18 cellular contexts compared by ENCODE assay signal in the genomic region with DNA sequence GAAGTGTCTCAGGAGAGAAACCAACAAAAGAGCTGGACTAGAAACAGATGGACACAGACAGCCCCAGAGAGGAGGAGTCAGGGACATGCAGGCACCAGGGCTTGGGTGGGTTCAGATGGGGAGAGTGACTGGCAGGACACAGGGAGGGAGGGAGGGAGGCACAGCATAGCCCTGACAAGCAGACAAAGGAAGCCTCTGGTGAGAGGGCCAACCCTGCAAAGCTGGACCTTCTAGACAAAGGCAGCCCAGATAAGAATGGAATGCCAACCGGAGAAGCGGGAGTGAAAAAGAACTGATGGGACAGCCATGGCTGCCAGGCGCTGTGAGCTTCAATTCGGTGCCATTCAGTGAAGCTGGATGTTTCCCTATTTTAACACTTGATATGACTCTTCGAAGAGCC.
DNase-seq lines count a peak whose midpoint lies in the region; TF ChIP-seq lines count a peak whose summit lies in the region.
"Had no signal": no experiment of that assay in that cellular context is flagged by ENCODE, and none has a peak within 500 bp of the region (broad histone marks: within the 10 kb centered on the region; RNA-seq: fewer than 3 reads in every experiment).

No MANE protein-coding gene starts in this region.

- H3K27ac ChIP-seq in WERI-Rb-1 (no peak overlapping the region), sigmoid colon (no peak overlapping the region)
- H3K27ac ChIP-seq: RWPE1, SJCRH30 had no signal

- peaks cover 18% of the 10 kb centered on the region for H3K4me1 Mint-ChIP-seq in neural crest cell

- no peaks in the 10 kb centered on the region for H3K9me3 ChIP-seq in WERI-Rb-1 (ENCODE audit: severe bottlenecking)
- no peaks in the 10 kb centered on the region for H3K9me3 ChIP-seq in sigmoid colon
- H3K9me3 ChIP-seq: HAP-1, SJCRH30 had no signal

- WGBS in sigmoid colon, 2 donors, result 86 to 88% methylated on average over 5 of the region's 5 CpGs

- TF ChIP-seq POLR2A in sigmoid colon (IDR thresholded peaks at IDR 0.05), result no peak

- TF ChIP-seq EP300 in sigmoid colon (IDR thresholded peaks at IDR 0.05), result no peak

- peaks cover 8% of the 10 kb centered on the region for H3K27me3 ChIP-seq in WERI-Rb-1 (ENCODE audit: insufficient read depth, low read depth, severe bottlenecking)
- H3K27me3 ChIP-seq in sigmoid colon, result peaks cover 0 to 6% (median 0%) of the 10 kb centered on the region in 3 donors

- peak; percentile 23 for DNase-seq in WERI-Rb-1
- peak; percentile 78 for DNase-seq in globus pallidus (ENCODE audit: low spot score)
- no peak for DNase-seq in neural crest cell (ENCODE audit: low read depth, low spot score)
- DNase-seq in superior temporal gyrus (ENCODE audit: extremely low spot score), result peak; percentile 70
- no peak for DNase-seq in ureter (ENCODE audit: low spot score)
- DNase-seq in sigmoid colon, result no peak
- no peak for DNase-seq in NCI-H345 (lab: John Stamatoyannopoulos, UW)
- DNase-seq: CD8-positive, alpha-beta T cell; DMS79; IMR-90; NCI-H1105 treated with DMSO at 0.1 percent for 48 hours; NCI-H1694 treated with DMSO at 0.1 percent for 48 hours; NCI-H446; NCI-H69; PC-3; SJCRH30 had no signal

- TF ChIP-seq CTCF in WERI-Rb-1 (IDR thresholded peaks at IDR 0.05; ENCODE audit: low read depth, low read length) (no peak), neural crest cell (conservative IDR thresholded peaks at IDR 0.05) (no peak), sigmoid colon (IDR thresholded peaks at IDR 0.05) (no peak)

- H3K9me3 Mint-ChIP-seq in neural crest cell, result no peaks in the 10 kb centered on the region
- H3K9me3 Mint-ChIP-seq: CD8-positive, alpha-beta T cell had no signal

- peaks cover 19% of the 10 kb centered on the region for H3K27me3 Mint-ChIP-seq in neural crest cell (ENCODE audit: low read depth)

- H3K4me3 ChIP-seq in WERI-Rb-1 (ENCODE audit: low read depth, low read length) (no peak overlapping the region), sigmoid colon (no peak overlapping the region)
- H3K4me3 ChIP-seq: HAP-1, SJCRH30 had no signal

- H3K36me3 Mint-ChIP-seq in neural crest cell (ENCODE audit: low read depth), result no peaks in the 10 kb centered on the region
- H3K36me3 Mint-ChIP-seq: CD8-positive, alpha-beta T cell had no signal

- H3K4me3 Mint-ChIP-seq in neural crest cell, result no peak overlapping the region
- H3K4me3 Mint-ChIP-seq: CD8-positive, alpha-beta T cell had no signal

- H3K36me3 ChIP-seq in WERI-Rb-1 (no peaks in the 10 kb centered on the region), sigmoid colon (no peaks in the 10 kb centered on the region)
- H3K36me3 ChIP-seq: HAP-1, SJCRH30 had no signal

- H3K27ac Mint-ChIP-seq in neural crest cell (ENCODE audit: unreplicated experiment), result peak overlapping the region; percentile 66
- H3K27ac Mint-ChIP-seq: CD8-positive, alpha-beta T cell had no signal

- intact Hi-C loops in sigmoid colon (cut with DNase I), result no loop called here

- no peaks in the 10 kb centered on the region for H3K4me1 ChIP-seq in sigmoid colon
- H3K4me1 ChIP-seq: HAP-1, SJCRH30 had no signal

Comparison
In these comparisons a context has a peak if more than half of its experiments do, and no peak if none do; other contexts are left out.
1. DNase-seq: peak in WERI-Rb-1 (single experiment), globus pallidus (single experiment) and superior temporal gyrus (single experiment); none in neural crest cell (single experiment), ureter (single experiment), sigmoid colon (single experiment) and NCI-H345 (single experiment).